Comparison of ENCODE assay signal across 1 cellular context in the genomic region with DNA sequence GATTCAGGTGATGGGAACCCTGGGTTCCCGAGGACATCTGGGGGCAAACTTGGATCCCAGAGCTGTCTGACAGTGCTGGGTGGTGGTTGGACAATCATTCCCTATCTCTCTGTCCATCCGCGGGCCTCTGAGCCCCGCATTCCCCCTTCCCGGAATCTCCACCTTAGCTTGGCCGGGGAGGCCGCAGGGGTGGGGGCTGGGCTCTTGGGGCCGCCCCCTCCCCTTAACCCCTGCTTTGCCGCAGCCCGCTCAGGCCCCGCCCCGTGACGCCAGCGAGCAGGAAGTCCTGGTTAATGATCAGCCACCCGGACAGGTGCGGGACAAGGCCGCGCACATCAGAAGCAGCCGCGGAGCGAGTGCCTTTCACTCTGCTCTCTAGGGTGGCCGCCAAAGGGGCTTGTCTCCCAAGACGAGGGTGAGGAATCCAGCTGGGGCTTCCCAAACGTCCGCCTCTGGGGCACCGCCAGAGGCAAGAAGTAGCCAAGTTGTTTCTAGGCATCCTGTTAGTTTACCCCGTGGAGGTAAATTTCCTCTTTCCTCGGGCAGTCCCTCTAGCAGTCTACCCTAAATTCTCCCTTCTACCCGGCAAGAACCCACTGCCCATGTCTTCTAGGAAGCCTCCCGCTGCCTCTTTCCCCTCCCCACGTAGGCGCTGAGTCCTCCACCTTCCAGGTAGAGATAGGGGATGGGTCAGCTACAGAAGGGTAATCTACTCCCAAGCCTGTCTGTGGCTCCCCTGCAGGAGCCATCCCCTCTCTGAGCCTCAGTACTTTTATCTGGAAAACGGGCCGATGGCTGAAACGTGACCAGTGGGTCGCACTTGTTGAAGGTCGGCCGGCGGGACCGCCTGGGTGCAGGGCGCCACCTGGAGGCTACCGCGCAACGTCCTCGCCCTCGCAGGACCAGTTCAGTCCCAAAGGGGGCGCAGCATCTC.
TF ChIP-seq lines count a peak whose summit lies in the region.

No MANE protein-coding gene starts in this region.

TF ChIP-seq in GM23338, 12 proteins besides CTCF, POLR2A, EP300 and RAD21 (continued from another document):
- TF ChIP-seq ETS1 (IDR thresholded peaks at IDR 0.05), result no peak
- no peak for TF ChIP-seq STAT1 (IDR thresholded peaks at IDR 0.05; ENCODE audit: unreplicated experiment)
- TF ChIP-seq POLR2AphosphoS5 (IDR thresholded peaks at IDR 0.05; ENCODE audit: low read depth), result peak; percentile 66
- peak; percentile 85 for TF ChIP-seq CREB1 (CRISPR knock-in tag; IDR thresholded peaks at IDR 0.05; ENCODE audit: low read depth)
TF ChIP-seq in GM23338: peak in this region for 3.
